Comparison of ENCODE assay signal across 10 cellular contexts in the genomic region with DNA sequence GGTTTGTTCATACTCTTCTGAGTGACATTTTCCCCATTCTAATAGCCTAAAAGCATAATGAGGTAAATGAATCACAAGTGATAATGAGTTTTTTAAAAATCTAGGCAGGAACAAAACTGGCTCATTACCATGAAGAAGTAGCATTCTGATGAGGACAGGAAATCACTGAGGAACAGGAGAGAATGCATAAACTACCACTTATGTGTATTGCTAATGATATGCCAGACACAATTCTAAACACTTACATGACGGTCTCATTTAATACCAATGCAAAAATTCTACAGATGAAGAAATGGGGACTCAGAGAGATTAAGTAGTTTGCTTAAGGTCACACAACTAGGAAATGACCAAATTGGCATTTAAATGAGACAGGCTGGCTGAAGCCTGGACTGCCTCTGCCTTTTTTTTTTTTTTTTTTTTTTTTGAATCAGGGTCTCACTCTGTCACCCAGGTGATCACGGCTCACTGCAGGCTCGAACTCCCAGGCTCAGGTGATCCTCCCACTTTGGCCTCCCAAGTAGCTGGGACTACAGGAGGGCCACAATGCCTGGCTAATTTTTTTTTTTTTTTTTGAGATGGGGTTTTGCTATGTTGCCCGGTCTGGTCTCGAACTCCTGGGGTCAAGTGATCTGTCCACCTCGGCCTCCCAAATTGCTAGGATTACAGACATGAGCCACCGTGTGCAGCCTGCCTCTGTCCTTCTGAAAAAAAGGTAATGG. TPM values are rescaled to one million over a fixed set of nuclear protein-coding genes. Genes with fewer than 3 reads are reported as not detected.
DNase-seq lines count a peak whose midpoint lies in the region; ATAC-seq and TF ChIP-seq lines count a peak whose summit lies in the region.
"Had no signal": no experiment of that assay in that cellular context is flagged by ENCODE, and none has a peak within 500 bp of the region (broad histone marks: within the 10 kb centered on the region; RNA-seq: fewer than 3 reads in every experiment).

No MANE protein-coding gene starts in this region.

- no peaks in the 10 kb centered on the region for H3K27me3 ChIP-seq in hepatocyte
- H3K27me3 ChIP-seq in suprapubic skin: no peaks in the 10 kb centered on the region
- no peaks in the 10 kb centered on the region for H3K27me3 ChIP-seq in upper lobe of left lung

- H3K4me1 Mint-ChIP-seq in activated CD8-positive, alpha-beta memory T cell treated with anti-CD3 and anti-CD28 coated beads, Interleukin-2, amount 10 ng/mL, durations not matched to agents 7 days and 5 days: peaks cover 41% of the 10 kb centered on the region
- H3K4me1 Mint-ChIP-seq in T-helper 17 cell: peaks cover 37% of the 10 kb centered on the region

- peak overlapping the region; percentile 86 for H3K27ac ChIP-seq in hepatocyte
- H3K27ac ChIP-seq in suprapubic skin: peak overlapping the region; percentile 77
- H3K27ac ChIP-seq in upper lobe of left lung: no peak overlapping the region

- no peaks in the 10 kb centered on the region for H3K79me2 ChIP-seq in hepatocyte

- TF ChIP-seq EP300 in suprapubic skin (IDR thresholded peaks at IDR 0.05) (no peak), upper lobe of left lung (IDR thresholded peaks at IDR 0.05) (no peak)

- H4K20me1 ChIP-seq in hepatocyte (ENCODE audit: insufficient read depth, poor library complexity, severe bottlenecking): no peaks in the 10 kb centered on the region

- TF ChIP-seq CTCF in hepatocyte (IDR thresholded peaks at IDR 0.05; ENCODE audit: poor library complexity) (no peak), suprapubic skin (IDR thresholded peaks at IDR 0.05) (no peak), upper lobe of left lung (IDR thresholded peaks at IDR 0.05) (no peak)

- TF ChIP-seq POLR2A in suprapubic skin (IDR thresholded peaks at IDR 0.05): no peak
- no peak for TF ChIP-seq POLR2A in upper lobe of left lung (IDR thresholded peaks at IDR 0.05)

- H3K27ac Mint-ChIP-seq in activated CD8-positive, alpha-beta memory T cell treated with anti-CD3 and anti-CD28 coated beads, Interleukin-2, amount 10 ng/mL, durations not matched to agents 7 days and 5 days: peak overlapping the region; percentile 87
- peak overlapping the region; percentile 97 for H3K27ac Mint-ChIP-seq in T-helper 17 cell
- H3K27ac Mint-ChIP-seq: natural killer cell had no signal

- H3K4me3 ChIP-seq in hepatocyte: no peak overlapping the region
- H3K4me3 ChIP-seq in suprapubic skin: no peak overlapping the region
- H3K4me3 ChIP-seq in upper lobe of left lung: no peak overlapping the region

- H3K9me2 ChIP-seq in hepatocyte (replicated peaks; ENCODE audit: insufficient read depth): no peaks in the 10 kb centered on the region

- H3K27me3 Mint-ChIP-seq in activated CD8-positive, alpha-beta memory T cell treated with anti-CD3 and anti-CD28 coated beads, Interleukin-2, amount 10 ng/mL, durations not matched to agents 7 days and 5 days: no peaks in the 10 kb centered on the region
- no peaks in the 10 kb centered on the region for H3K27me3 Mint-ChIP-seq in T-helper 17 cell

- no peak for ATAC-seq in activated CD8-positive, alpha-beta memory T cell treated with anti-CD3 and anti-CD28 coated beads, Interleukin-2, amount 10 ng/mL, durations not matched to agents 7 days and 5 days
- ATAC-seq in T-helper 17 cell: no peak
- no peak for ATAC-seq in upper lobe of left lung (ENCODE audit: low FRiP score in 2 of 2)
- no peak for ATAC-seq in HG03108 (IDR thresholded peaks at IDR 0.05; ENCODE audit: unreplicated experiment)
- ATAC-seq: natural killer cell had no signal

- no peak overlapping the region for H2AFZ ChIP-seq in hepatocyte

- no peaks in the 10 kb centered on the region for H3K36me3 ChIP-seq in hepatocyte (replicated peaks; ENCODE audit: insufficient read depth, low read depth)
- H3K36me3 ChIP-seq in suprapubic skin: no peaks in the 10 kb centered on the region
- H3K36me3 ChIP-seq in upper lobe of left lung: no peaks in the 10 kb centered on the region

- peaks cover 10% of the 10 kb centered on the region for H3K4me1 ChIP-seq in hepatocyte (ENCODE audit: insufficient read depth)
- peaks cover 39% of the 10 kb centered on the region for H3K4me1 ChIP-seq in suprapubic skin
- H3K4me1 ChIP-seq in upper lobe of left lung: peaks cover 0 to 16% (median 5%) of the 10 kb centered on the region in 4 donors

- no peaks in the 10 kb centered on the region for H3K9me3 ChIP-seq in T-helper 17 cell (ENCODE audit: control insufficient read depth, low read length, poor library complexity, severe bottlenecking)
- H3K9me3 ChIP-seq in hepatocyte (ENCODE audit: low read depth): no peaks in the 10 kb centered on the region
- no peaks in the 10 kb centered on the region for H3K9me3 ChIP-seq in suprapubic skin
- H3K9me3 ChIP-seq in upper lobe of left lung: no peaks in the 10 kb centered on the region

- no peaks in the 10 kb centered on the region for H3K9me3 Mint-ChIP-seq in activated CD8-positive, alpha-beta memory T cell treated with anti-CD3 and anti-CD28 coated beads, Interleukin-2, amount 10 ng/mL, durations not matched to agents 7 days and 5 days (ENCODE audit: low read depth)
- H3K9me3 Mint-ChIP-seq: natural killer cell had no signal

- DNase-seq in activated CD8-positive, alpha-beta memory T cell treated with anti-CD3 and anti-CD28 coated beads, Interleukin-2, amount 10 ng/mL, durations not matched to agents 7 days and 5 days: no peak
- DNase-seq in activated CD8-positive, alpha-beta memory T cell treated with anti-CD3 and anti-CD28 coated beads, Interleukin-2, amount 50 U/mL, for 4 hours: no peak
- DNase-seq in T-helper 17 cell (no peak), hepatocyte (ENCODE audit: low spot score) (no peak), suprapubic skin (ENCODE audit: low spot score in 2 of 2) (no peak), upper lobe of left lung (no peak), NCI-H187 treated with DMSO at 0.1 percent for 48 hours (lab: John Stamatoyannopoulos, UW) (no peak)
- DNase-seq: natural killer cell, NCI-H345 had no signal

- WGBS in hepatocyte (ENCODE audit: low lambda C conversion rate, missing lambda C conversion rate): 75% methylated on average over 7 of the region's 7 CpGs
- 63% methylated on average over 7 of the region's 7 CpGs for WGBS in suprapubic skin
- WGBS in upper lobe of left lung, 2 donors: 86 to 87% methylated on average over 7 of the region's 7 CpGs

- H3K4me2 ChIP-seq in hepatocyte: no peak overlapping the region

- H3K4me3 Mint-ChIP-seq in activated CD8-positive, alpha-beta memory T cell treated with anti-CD3 and anti-CD28 coated beads, Interleukin-2, amount 10 ng/mL, durations not matched to agents 7 days and 5 days: peak overlapping the region; percentile 16
- H3K4me3 Mint-ChIP-seq in T-helper 17 cell: peak overlapping the region; percentile 67
- H3K4me3 Mint-ChIP-seq: natural killer cell had no signal

- CTCF ChIA-PET in activated CD8-positive, alpha-beta memory T cell treated with anti-CD3 and anti-CD28 coated beads, Interleukin-2, amount 10 ng/mL, durations not matched to agents 7 days and 5 days (lab: Charles Lee): interaction anchor here (0.7 to 1.5 kb wide), 8 partner anchors 16 to 366 kb away, joined by 3 to 11 read pairs (median 4); no protein-coding TSS in a partner anchor

- H3K36me3 Mint-ChIP-seq in activated CD8-positive, alpha-beta memory T cell treated with anti-CD3 and anti-CD28 coated beads, Interleukin-2, amount 10 ng/mL, durations not matched to agents 7 days and 5 days: peaks cover 7% of the 10 kb centered on the region
- H3K36me3 Mint-ChIP-seq in T-helper 17 cell (ENCODE audit: low read depth): peaks cover 7% of the 10 kb centered on the region
- H3K36me3 Mint-ChIP-seq: natural killer cell had no signal

RNA-seq across cellular contexts. Expression of a gene that starts 48.5 kb away (rescaled TPM):
- total RNA-seq in activated CD8-positive, alpha-beta memory T cell treated with anti-CD3 and anti-CD28 coated beads, Interleukin-2, amount 10 ng/mL, durations not matched to agents 7 days and 5 days: not detected
- total RNA-seq in T-helper 17 cell: not detected
- total RNA-seq in hepatocyte: 0.50 and 1.1 TPM in 2 replicates
- 1.1 TPM in 1 of 2 replicates, not detected in the other for polyA plus RNA-seq in hepatocyte
- total RNA-seq in suprapubic skin: 1 to 10 TPM in 1 of 4 donors, under 1 TPM in 2, not detected in 1; 0.64 to 2.1 (median 0.81) TPM
- total RNA-seq in upper lobe of left lung: under 1 TPM in 1 of 6 donors, not detected in 5; 1.00 TPM
- total RNA-seq: natural killer cell had no signal

Comparison
In these comparisons a context has a peak if more than half of its experiments do, and no peak if none do; other contexts are left out.
1. H3K27ac ChIP-seq: peak in hepatocyte (single experiment) and suprapubic skin (single experiment); none in upper lobe of left lung (0 of 4).